In genomic region chr20:53617791-53618489, GRCh38 we compare ENCODE assay signal across 21 cellular contexts.
"Had no signal": no experiment of that assay in that cellular context is flagged by ENCODE, and none has a peak within 500 bp of the region (broad histone marks: within the 10 kb centered on the region; RNA-seq: fewer than 3 reads in every experiment).

No MANE protein-coding gene starts in this region.

- H3K36me3 Mint-ChIP-seq: immature natural killer cell, T-cell had no signal

- H3K9me3 ChIP-seq: testis, upper lobe of right lung had no signal

- ATAC-seq: activated CD8-positive, alpha-beta T cell treated with anti-CD3 and anti-CD28 coated beads, Interleukin-2, amount 10 ng/mL, durations not matched to agents 7 days and 5 days; activated T-helper 17 cell treated with anti-CD3 and anti-CD28 coated beads, Interleukin-2, amount 50 U/mL, for 72 hours; left colon; T-cell; upper lobe of right lung had no signal

- H3K36me3 ChIP-seq: brain microvascular endothelial cell, upper lobe of right lung had no signal

- H3K27me3 ChIP-seq: brain microvascular endothelial cell, testis had no signal

- H3K27ac Mint-ChIP-seq: activated CD8-positive, alpha-beta T cell treated with anti-CD3 and anti-CD28 coated beads, Interleukin-2, amount 10 ng/mL, durations not matched to agents 7 days and 5 days; activated T-helper 17 cell treated with anti-CD3 and anti-CD28 coated beads, Interleukin-2, amount 50 U/mL, for 72 hours; immature natural killer cell; nephron; stimulated activated naive CD8-positive, alpha-beta T cell treated with anti-CD3 and anti-CD28 coated beads, Interleukin-15, Interleukin-2, amounts not matched to agents 100 ng/mL and 50 ng/mL, for 24 hours; T-cell had no signal

- H3K27me3 Mint-ChIP-seq: activated T-helper 17 cell treated with anti-CD3 and anti-CD28 coated beads, Interleukin-2, amount 50 U/mL, for 72 hours; stimulated activated naive CD8-positive, alpha-beta T cell treated with anti-CD3 and anti-CD28 coated beads, Interleukin-15, Interleukin-2, amounts not matched to agents 100 ng/mL and 50 ng/mL, for 24 hours; T-cell had no signal

- H3K9me3 Mint-ChIP-seq: activated T-helper 17 cell treated with anti-CD3 and anti-CD28 coated beads, Interleukin-2, amount 50 U/mL, for 72 hours; immature natural killer cell; nephron; stimulated activated naive CD8-positive, alpha-beta T cell treated with anti-CD3 and anti-CD28 coated beads, Interleukin-15, Interleukin-2, amounts not matched to agents 100 ng/mL and 50 ng/mL, for 24 hours; T-cell had no signal

- DNase-seq: activated CD4-positive, alpha-beta T cell treated with anti-CD3 and anti-CD28 coated beads for 48 hours; activated CD8-positive, alpha-beta T cell treated with anti-CD3 and anti-CD28 coated beads, Interleukin-2, amount 10 ng/mL, durations not matched to agents 7 days and 5 days; activated naive CD4-positive, alpha-beta T cell treated with anti-CD3 and anti-CD28 coated beads, Interleukin-2, amount 50 U/mL, for 16 hours; amygdala; brain microvascular endothelial cell; cerebellar nuclear complex; dermis blood vessel endothelial cell; glutamatergic neuron; immature natural killer cell; mammary epithelial cell; stimulated activated CD4-positive, alpha-beta T cell treated with anti-CD3 and anti-CD28 coated beads, Interleukin-4, amount 100 ng/mL, for 1 hour; stimulated activated CD8-positive, alpha-beta memory T cell treated with anti-CD3 and anti-CD28 coated beads, Interleukin-4, amount 100 ng/mL, for 48 hours; T-cell; T1000; testis had no signal

- H3K4me3 Mint-ChIP-seq: activated CD8-positive, alpha-beta T cell treated with anti-CD3 and anti-CD28 coated beads, Interleukin-2, amount 10 ng/mL, durations not matched to agents 7 days and 5 days; activated T-helper 17 cell treated with anti-CD3 and anti-CD28 coated beads, Interleukin-2, amount 50 U/mL, for 72 hours; immature natural killer cell; nephron; stimulated activated naive CD8-positive, alpha-beta T cell treated with anti-CD3 and anti-CD28 coated beads, Interleukin-15, Interleukin-2, amounts not matched to agents 100 ng/mL and 50 ng/mL, for 24 hours; T-cell had no signal

- H3K27ac ChIP-seq: brain microvascular endothelial cell, testis, upper lobe of right lung, VCaP had no signal

- H3K4me3 ChIP-seq: testis, upper lobe of right lung had no signal
